Comparison of ENCODE assay signal across 8 cellular contexts in genomic region chr20:35947489-35947888, GRCh38. TPM values are rescaled to one million over a fixed set of nuclear protein-coding genes. Genes with fewer than 3 reads are reported as not detected.
DNase-seq lines count a peak whose midpoint lies in the region; ATAC-seq, FAIRE-seq and TF ChIP-seq lines count a peak whose summit lies in the region.

No MANE protein-coding gene starts in this region.

- ATAC-seq in GM12878, result peak; percentile 70
- peak in 3 of 4 donors; percentile 34 to 50 (median 48) for ATAC-seq in pancreas
- ATAC-seq in HG03439 (IDR thresholded peaks at IDR 0.05; ENCODE audit: unreplicated experiment), result no peak
- no peak for ATAC-seq in HG03280 (IDR thresholded peaks at IDR 0.05; ENCODE audit: unreplicated experiment)

- POLR2A ChIA-PET in GM12878 (lab: Charles Lee), result no interaction called here

- no peaks in the 10 kb centered on the region; the same call in 1 of the 2 replicates for H3K4me1 ChIP-seq in GM12878 (ENCODE audit: control insufficient read depth, insufficient read depth, low read length)
- peaks cover 7 to 9% (median 8%) of the 10 kb centered on the region in 3 donors for H3K4me1 ChIP-seq in pancreas
- H3K4me1 ChIP-seq in vagina, result peaks cover 8% of the 10 kb centered on the region

- no peak overlapping the region for H3K4me2 ChIP-seq in GM12878 (ENCODE audit: control insufficient read depth, insufficient read depth)

- TF ChIP-seq RAD21 in GM12878 (IDR thresholded peaks at IDR 0.05; ENCODE audit: insufficient read depth, low read depth, low read length), result no peak

- RAD21 ChIA-PET in GM12878 (lab: Charles Lee; ENCODE audit: unreplicated experiment), result no interaction called here

- no peak for TF ChIP-seq EP300 in GM12878 (IDR thresholded peaks at IDR 0.05; ENCODE audit: borderline replicate concordance in 1 of 2, control insufficient read depth in 1 of 2, low read depth in 2 of 2, low read length in 2 of 2)

- 69% methylated on average over 9 of the region's 9 CpGs for WGBS in GM12878 (ENCODE audit: insufficient coverage, insufficient replicate concordance, low lambda C conversion rate, missing lambda C conversion rate)
- WGBS in pancreas, 2 donors, result 68 to 69% methylated on average over 9 of the region's 9 CpGs

- CTCF ChIA-PET in GM12878 (lab: Yijun Ruan, JAX), result interaction anchor here (0.9 to 2.0 kb wide), 7 partner anchors 10 to 208 kb away, joined by 3 to 7 read pairs (median 3); no protein-coding TSS in a partner anchor

- no peaks in the 10 kb centered on the region for H3K27me3 ChIP-seq in GM12878 (replicated peaks in 1 of 2; ENCODE audit: control insufficient read depth in 2 of 2, insufficient read depth in 2 of 2, low read length in 1 of 2)
- H3K27me3 ChIP-seq in pancreas, result no peaks in the 10 kb centered on the region
- no peaks in the 10 kb centered on the region for H3K27me3 ChIP-seq in vagina

- TF ChIP-seq POLR2A in GM12878 (IDR thresholded peaks at IDR 0.05; ENCODE audit: low read depth, low read length), result no peak
- no peak for TF ChIP-seq POLR2A in vagina (IDR thresholded peaks at IDR 0.05)

- H3K79me2 ChIP-seq in GM12878 (ENCODE audit: control insufficient read depth, insufficient read depth, low read length), result peaks cover 8% of the 10 kb centered on the region

- TF ChIP-seq CTCF in 22Rv1 (IDR thresholded peaks at IDR 0.05), result peak; percentile 50
- peak; percentile 34 to 41 (median 39); a peak in 5 of 6 replicates for TF ChIP-seq CTCF in GM12878 (IDR thresholded peaks at IDR 0.05 in 2 of 3, conservative IDR thresholded peaks at IDR 0.05 in 1 of 3; ENCODE audit: control insufficient read depth in 2 of 3, extremely low read depth in 1 of 3, insufficient read depth in 1 of 3, low read depth in 3 of 3, low read length in 3 of 3)
- no peak for TF ChIP-seq CTCF in pancreas (IDR thresholded peaks at IDR 0.05)
- no peak for TF ChIP-seq CTCF in vagina (IDR thresholded peaks at IDR 0.05)

- intact Hi-C loops in GM12878 (cut with micrococcal nuclease; ENCODE audit: unreplicated experiment), result no loop called here
- intact Hi-C loops in pancreas (cut with DNase I), result no loop called here
- intact Hi-C loops in vagina (cut with DNase I), result no loop called here

- H3K4me3 ChIP-seq in GM12878, result no peak overlapping the region
- no peak overlapping the region for H3K4me3 ChIP-seq in pancreas
- no peak overlapping the region for H3K4me3 ChIP-seq in vagina

- in situ Hi-C loops in GM12878 (cut with MboI), result no loop called here

- no peaks in the 10 kb centered on the region for H4K20me1 ChIP-seq in GM12878 (ENCODE audit: control insufficient read depth, insufficient read depth)

- H3K9me3 ChIP-seq in GM12878 (replicated peaks; ENCODE audit: control insufficient read depth, insufficient read depth, low read length) (no peaks in the 10 kb centered on the region), pancreas (no peaks in the 10 kb centered on the region), vagina (no peaks in the 10 kb centered on the region)

- no peak overlapping the region for H3K9ac ChIP-seq in GM12878 (ENCODE audit: control insufficient read depth, insufficient read depth, low read length)

- FAIRE-seq in GM12878 (lab: Jason Lieb, UNC), result no peak
- no peak for FAIRE-seq in pancreas (lab: Jason Lieb, UNC)

- DNase-seq in ELF-1 (ENCODE audit: low read depth, low spot score) (peak; percentile 57), NCI-H526 treated with DMSO at 0.1 percent for 48 hours (lab: John Stamatoyannopoulos, UW) (peak; percentile 10), GM12878 (ENCODE audit: low read depth, low spot score) (no peak), pancreas (no peak), vagina (ENCODE audit: extremely low spot score in 2 of 2) (no peak)

- BruUV-seq in GM12878 (replicated peaks; lab: Mats Ljungman, UMichigan), result no TSS peak

- H3K36me3 ChIP-seq in GM12878 (ENCODE audit: control insufficient read depth in 2 of 2, insufficient read depth in 2 of 2, low read length in 1 of 2), result peaks cover 3 to 5% of the 10 kb centered on the region in 2 experiments; a peak in 3 of 4 replicates
- H3K36me3 ChIP-seq in pancreas, result peaks cover 0 to 7% (median 0%) of the 10 kb centered on the region in 3 donors
- H3K36me3 ChIP-seq in vagina, result peaks cover 0 to 13% of the 10 kb centered on the region in 2 donors

- H2AFZ ChIP-seq in GM12878 (ENCODE audit: control insufficient read depth, low read depth, low read length), result no peak overlapping the region

- SMC1A ChIA-PET in GM12878 (lab: Charles Lee; ENCODE audit: uncharacterized antibody, unreplicated experiment), result interaction anchor here (0.6 kb wide), 1 partner anchor 36 kb away, joined by 4 read pairs; no protein-coding TSS in a partner anchor

- H3K27ac ChIP-seq in 22Rv1 (no peak overlapping the region), GM12878 (ENCODE audit: control insufficient read depth, insufficient read depth) (no peak overlapping the region), pancreas (no peak overlapping the region), vagina (no peak overlapping the region)

TF ChIP-seq in GM12878, 131 proteins besides CTCF, POLR2A, EP300 and RAD21:
- TF ChIP-seq BMI1 (IDR thresholded peaks at IDR 0.05; ENCODE audit: borderline replicate concordance), result no peak
- TF ChIP-seq BHLHE40 (IDR thresholded peaks at IDR 0.05; ENCODE audit: borderline replicate concordance in 1 of 2, low read depth in 2 of 2, low read length in 1 of 2), result peak in 1 of 2 experiments; percentile 26; a peak in 1 of 4 replicates

RNA-seq across cellular contexts. Expression of gene SCAND1, which starts 6.8 kb away (rescaled TPM):
- total RNA-seq in GM12878 (2013; cell fraction: nucleolus; rRNA removed), result 15.9 and 19.3 TPM in 2 replicates
- total RNA-seq in GM12878 (2014; rRNA removed), result 62.8 and 77.3 TPM in 2 replicates
- 4.7 and 6.4 TPM in 2 replicates for total RNA-seq in GM12878 (2014; rRNA removed; fragmentation: Illumina TruSeq; extraction: Trizol)
- 68.1 and 73.1 TPM in 2 replicates for total RNA-seq in GM12878 (2021)
- polyA plus RNA-seq in GM12878 (2011; ENCODE audit: low read depth), result 5.9 TPM
- 3.1 and 5.7 TPM in 2 replicates for polyA plus RNA-seq in GM12878 (2011; rRNA removed)
- 17.9 and 34.6 TPM in 2 replicates for polyA plus RNA-seq in GM12878 (2011; cell fraction: cytosol; rRNA removed)
- polyA plus RNA-seq in GM12878 (2011; cell fraction: nucleus; rRNA removed), result 28.3 and 39.3 TPM in 2 replicates
- polyA plus RNA-seq in GM12878 (2012), result 24.8 and 33.0 TPM in 2 replicates
- 0.60 TPM in 1 of 2 replicates, not detected in the other for polyA plus RNA-seq in GM12878 (2014; fragmentation: Illumina TruSeq; extraction: Trizol)
- under 1 TPM; 0.08 to 0.16 TPM for polyA plus RNA-seq in GM12878 (2014; fragmentation: Nextera tagmentation; extraction: Ambion mirVana)
- 45.3 and 57.0 TPM in 2 replicates for polyA plus RNA-seq in GM12878 (2014; rRNA removed)
- 100 to 1,000 TPM; 110 to 117 TPM for polyA plus RNA-seq in GM12878 (2016; fragmentation: Nextera tagmentation; extraction: Ambion mirVana)
- 1.3 and 7.1 TPM in 2 replicates for polyA minus RNA-seq in GM12878 (2011; rRNA and poly(A)+ RNA removed)
- polyA minus RNA-seq in GM12878 (2011; cell fraction: cytosol; rRNA and poly(A)+ RNA removed), result 13.4 and 14.2 TPM in 2 replicates
- 13.8 and 25.9 TPM in 2 replicates for polyA minus RNA-seq in GM12878 (2011; cell fraction: nucleus; rRNA and poly(A)+ RNA removed)
- 10 to 100 TPM; 24.2 to 43.6 (median 36.5) TPM for total RNA-seq in pancreas
- 100 to 1,000 TPM; 103 to 224 TPM for polyA plus RNA-seq in pancreas
- total RNA-seq in vagina, result 102 TPM

RNA-seq across cellular contexts. Expression of gene CNBD2, which starts 20.9 kb away (rescaled TPM):
- total RNA-seq in GM12878 (2013; cell fraction: nucleolus; rRNA removed), result 3.3 and 4.6 TPM in 2 replicates
- total RNA-seq in GM12878 (2014; rRNA removed) (5.8 and 7.6 TPM in 2 replicates), GM12878 (2014; rRNA removed; fragmentation: Illumina TruSeq; extraction: Trizol) (3.2 and 5.8 TPM in 2 replicates), GM12878 (2021) (3.7 and 4.7 TPM in 2 replicates), pancreas (1 to 10 TPM; 2.2 to 4.7 (median 2.7) TPM), vagina (2.7 TPM)
- 8.8 TPM for polyA plus RNA-seq in GM12878 (2011; ENCODE audit: low read depth)
- polyA plus RNA-seq in GM12878 (2011; rRNA removed) (4.9 and 5.3 TPM in 2 replicates), GM12878 (2014; fragmentation: Illumina TruSeq; extraction: Trizol) (3.4 and 4.5 TPM in 2 replicates), GM12878 (2014; fragmentation: Nextera tagmentation; extraction: Ambion mirVana) (1 to 10 TPM; 2.5 to 4.5 TPM), GM12878 (2014; rRNA removed) (7.4 and 8.7 TPM in 2 replicates), GM12878 (2016; fragmentation: Nextera tagmentation; extraction: Ambion mirVana) (1 to 10 TPM in 1 of 2 experiments, under 1 TPM in 1; 0.86 to 3.8 TPM), pancreas (10 to 100 TPM; 10.9 to 23.8 TPM)
- 5.8 and 6.1 TPM in 2 replicates for polyA plus RNA-seq in GM12878 (2011; cell fraction: cytosol; rRNA removed)
- polyA plus RNA-seq in GM12878 (2011; cell fraction: nucleus; rRNA removed), result 7.9 TPM in 2 replicates
- 2.7 and 3.8 TPM in 2 replicates for polyA plus RNA-seq in GM12878 (2012)
- polyA minus RNA-seq in GM12878 (2011; rRNA and poly(A)+ RNA removed), result 6.0 and 6.7 TPM in 2 replicates
- polyA minus RNA-seq in GM12878 (2011; cell fraction: cytosol; rRNA and poly(A)+ RNA removed), result not detected in 2 replicates
- 4.6 and 8.8 TPM in 2 replicates for polyA minus RNA-seq in GM12878 (2011; cell fraction: nucleus; rRNA and poly(A)+ RNA removed)

Comparison
In these comparisons a context has a peak if more than half of its experiments do, and no peak if none do; other contexts are left out.
1. CTCF ChIP-seq: peak in 22Rv1 (single experiment) and GM12878 (3 of 3); none in pancreas (0 of 4) and vagina (0 of 3).
2. DNase-seq: peak in ELF-1 (single experiment) and NCI-H526 treated with DMSO at 0.1 percent for 48 hours (single experiment); none in GM12878 (single experiment), pancreas (0 of 6) and vagina (0 of 2).
3. ATAC-seq: peak in GM12878 (single experiment) and pancreas (3 of 4); none in HG03439 (single experiment) and HG03280 (single experiment).